ENCODE assay signal across 8 cellular contexts in the genomic region with DNA sequence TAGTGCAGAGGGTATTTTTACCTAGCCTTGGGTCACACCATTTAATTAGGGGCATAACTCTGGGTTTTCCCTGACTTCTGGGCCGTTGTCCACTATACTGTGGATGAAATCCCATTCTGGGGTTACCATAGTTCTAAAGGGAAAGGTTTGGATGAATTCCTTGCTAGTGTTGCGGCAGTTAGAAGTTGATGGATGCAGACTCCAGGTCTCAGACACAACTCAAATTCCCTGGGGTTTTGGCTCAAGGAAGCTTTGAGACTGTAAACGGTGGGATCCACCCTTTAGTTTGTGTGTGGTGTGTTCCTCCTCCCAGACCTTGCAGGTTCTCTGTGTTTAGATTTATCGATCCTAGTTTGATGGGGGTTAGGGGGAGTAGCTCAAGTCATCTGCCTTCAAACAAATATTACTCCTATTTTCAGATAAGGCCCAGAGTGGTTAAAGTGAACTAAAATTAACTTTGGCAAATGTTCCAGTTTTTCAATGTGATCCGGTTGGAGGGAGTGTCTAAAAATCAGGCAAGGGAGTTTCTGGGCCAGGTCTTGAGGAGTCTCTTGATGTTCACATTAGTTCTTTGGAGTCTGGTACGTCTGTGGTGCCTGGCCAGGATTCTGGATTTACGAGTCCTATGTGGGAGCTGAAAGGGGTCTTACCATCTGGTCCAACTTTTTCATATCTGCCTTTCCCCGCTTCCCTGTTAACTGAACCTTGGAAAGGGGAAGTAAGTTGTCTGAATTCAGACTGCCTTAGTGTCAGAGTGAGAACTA. TPM values are rescaled to one million over a fixed set of nuclear protein-coding genes. Genes with fewer than 3 reads are reported as not detected.
DNase-seq lines count a peak whose midpoint lies in the region; ATAC-seq and TF ChIP-seq lines count a peak whose summit lies in the region.

No MANE protein-coding gene starts in this region.

- no peak for ATAC-seq in activated naive CD8-positive, alpha-beta T cell treated with anti-CD3 and anti-CD28 coated beads, Interleukin-2, amount 50 U/mL, for 24 hours
- ATAC-seq in activated CD4-positive, CD25-positive, alpha-beta regulatory T cell treated with anti-CD3 and anti-CD28 coated beads, Interleukin-2, amount 50 U/mL, for 24 hours, result no peak

- H3K27ac Mint-ChIP-seq in activated naive CD8-positive, alpha-beta T cell treated with anti-CD3 and anti-CD28 coated beads, Interleukin-2, amount 50 U/mL, for 24 hours, result peak overlapping the region; percentile 59

- in situ Hi-C loops in transverse colon (cut with MboI; ENCODE audit: low pct_ligation_motif_present in 1 of 4, low pct_unique_long_range_greater_than_20kb in 1 of 4, low sequenced_read_pairs in 3 of 4), result no loop called here

- H3K36me3 Mint-ChIP-seq in activated naive CD8-positive, alpha-beta T cell treated with anti-CD3 and anti-CD28 coated beads, Interleukin-2, amount 50 U/mL, for 24 hours (ENCODE audit: low read depth), result peaks cover 23% of the 10 kb centered on the region

- H3K9me3 Mint-ChIP-seq in activated naive CD8-positive, alpha-beta T cell treated with anti-CD3 and anti-CD28 coated beads, Interleukin-2, amount 50 U/mL, for 24 hours, result no peaks in the 10 kb centered on the region

- H3K9me3 ChIP-seq in HUES64 (ENCODE audit: insufficient read depth, low read depth, low read length) (no peaks in the 10 kb centered on the region), liver (ENCODE audit: control insufficient read depth in 4 of 4, low read length in 3 of 4) (no peaks in the 10 kb centered on the region), transverse colon (no peaks in the 10 kb centered on the region)

- no peak for TF ChIP-seq RAD21 in liver (IDR thresholded peaks at IDR 0.05)

- peak overlapping the region; percentile 91 for H3K9ac ChIP-seq in HUES64 (ENCODE audit: low read depth, low read length)
- peak overlapping the region; percentile 85 to 92 for H3K9ac ChIP-seq in liver (ENCODE audit: low read depth in 1 of 2, low read length in 2 of 2)

- H3K36me3 ChIP-seq in HUES64 (ENCODE audit: insufficient read depth, low read length), result no peaks in the 10 kb centered on the region; the same call in 1 of the 2 replicates
- no peaks in the 10 kb centered on the region for H3K36me3 ChIP-seq in liver (ENCODE audit: control insufficient read depth in 4 of 4, insufficient read depth in 3 of 4, low read depth in 1 of 4, low read length in 3 of 4)
- H3K36me3 ChIP-seq in transverse colon, result no peaks in the 10 kb centered on the region

- H3K4me3 ChIP-seq in HUES64 (ENCODE audit: low read length) (peak overlapping the region; percentile 70), liver (ENCODE audit: low read depth in 1 of 3, low read length in 3 of 3) (peak overlapping the region; percentile 79 to 97 (median 84)), transverse colon (peak overlapping the region; percentile 81 to 95 (median 94))

- H3K4me1 ChIP-seq in HUES64 (ENCODE audit: insufficient read depth, low read length), result peaks cover 19% of the 10 kb centered on the region
- peaks cover 6 to 48% (median 33%) of the 10 kb centered on the region in 4 donors for H3K4me1 ChIP-seq in liver (ENCODE audit: control insufficient read depth in 4 of 4, insufficient read depth in 4 of 4, low read length in 3 of 4)
- H3K4me1 ChIP-seq in transverse colon, result peaks cover 47 to 74% (median 62%) of the 10 kb centered on the region in 4 donors

- H3K27me3 ChIP-seq in HUES64 (ENCODE audit: insufficient read depth, low read length) (no peaks in the 10 kb centered on the region), liver (ENCODE audit: control insufficient read depth in 4 of 4, insufficient read depth in 4 of 4, low read length in 3 of 4) (no peaks in the 10 kb centered on the region), transverse colon (no peaks in the 10 kb centered on the region)

- TF ChIP-seq POLR2A in transverse colon (IDR thresholded peaks at IDR 0.05), result no peak

- no peak for TF ChIP-seq EP300 in transverse colon (IDR thresholded peaks at IDR 0.05; ENCODE audit: low read depth)

- DNase-seq in AML-193 (lab: John Stamatoyannopoulos, UW), result peak; percentile 37 to 45
- no peak for DNase-seq in activated naive CD8-positive, alpha-beta T cell treated with anti-CD3 and anti-CD28 coated beads, Interleukin-2, amount 50 U/mL, for 24 hours
- DNase-seq in transverse colon, result no peak
- DNase-seq in COR-L47 (lab: John Stamatoyannopoulos, UW), result no peak
- no peak for DNase-seq in central memory CD4-positive, alpha-beta T cell

- no peak for TF ChIP-seq CTCF in liver (IDR thresholded peaks at IDR 0.05; ENCODE audit: low read depth, low read length, missing input control)
- no peak for TF ChIP-seq CTCF in transverse colon (IDR thresholded peaks at IDR 0.05)

- no peak overlapping the region for H3K27ac ChIP-seq in HUES64 (ENCODE audit: low read depth, low read length)
- H3K27ac ChIP-seq in liver (ENCODE audit: low read depth in 1 of 2, low read length in 2 of 2), result no peak overlapping the region
- H3K27ac ChIP-seq in transverse colon, result peak overlapping the region; percentile 98 to 99 (median 99)

- intact Hi-C loops in transverse colon (cut with DNase I; ENCODE audit: low total_unique reads), result no loop called here

- H3K4me1 Mint-ChIP-seq in activated naive CD8-positive, alpha-beta T cell treated with anti-CD3 and anti-CD28 coated beads, Interleukin-2, amount 50 U/mL, for 24 hours, result peaks cover 75% of the 10 kb centered on the region

- 43% methylated on average over 6 of the region's 8 CpGs for WGBS in HUES64
- WGBS in liver, result 29% methylated on average over 8 of the region's 8 CpGs
- WGBS in transverse colon (ENCODE audit: low coverage in 1 of 2), 2 donors, result 10 to 57% methylated on average over 1 to 8 of the region's 8 CpGs

- H3K4me3 Mint-ChIP-seq in activated naive CD8-positive, alpha-beta T cell treated with anti-CD3 and anti-CD28 coated beads, Interleukin-2, amount 50 U/mL, for 24 hours, result peak overlapping the region; percentile 93

- H3K27me3 Mint-ChIP-seq in activated naive CD8-positive, alpha-beta T cell treated with anti-CD3 and anti-CD28 coated beads, Interleukin-2, amount 50 U/mL, for 24 hours, result no peaks in the 10 kb centered on the region

TF ChIP-seq in liver, 16 proteins besides CTCF, POLR2A, EP300 and RAD21 (continues in another document):
- TF ChIP-seq FOXA2 (IDR thresholded peaks at IDR 0.05) (no peak), YY1 (IDR thresholded peaks at IDR 0.05) (no peak), FOXA1 (IDR thresholded peaks at IDR 0.05) (no peak), RXRA (IDR thresholded peaks at IDR 0.05) (no peak), HNF4G (IDR thresholded peaks at IDR 0.05) (no peak), TAF1 (conservative IDR thresholded peaks at IDR 0.05) (no peak), HNF4A (conservative IDR thresholded peaks at IDR 0.05) (no peak), NR2F2 (IDR thresholded peaks at IDR 0.05) (no peak), EGR1 (IDR thresholded peaks at IDR 0.05; ENCODE audit: low read depth in 2 of 2) (no peak), SP1 (IDR thresholded peaks at IDR 0.05) (no peak), GABPA (IDR thresholded peaks at IDR 0.05 in 1 of 2, conservative IDR thresholded peaks at IDR 0.05 in 1 of 2) (no peak)
- TF ChIP-seq, protein P1, sequence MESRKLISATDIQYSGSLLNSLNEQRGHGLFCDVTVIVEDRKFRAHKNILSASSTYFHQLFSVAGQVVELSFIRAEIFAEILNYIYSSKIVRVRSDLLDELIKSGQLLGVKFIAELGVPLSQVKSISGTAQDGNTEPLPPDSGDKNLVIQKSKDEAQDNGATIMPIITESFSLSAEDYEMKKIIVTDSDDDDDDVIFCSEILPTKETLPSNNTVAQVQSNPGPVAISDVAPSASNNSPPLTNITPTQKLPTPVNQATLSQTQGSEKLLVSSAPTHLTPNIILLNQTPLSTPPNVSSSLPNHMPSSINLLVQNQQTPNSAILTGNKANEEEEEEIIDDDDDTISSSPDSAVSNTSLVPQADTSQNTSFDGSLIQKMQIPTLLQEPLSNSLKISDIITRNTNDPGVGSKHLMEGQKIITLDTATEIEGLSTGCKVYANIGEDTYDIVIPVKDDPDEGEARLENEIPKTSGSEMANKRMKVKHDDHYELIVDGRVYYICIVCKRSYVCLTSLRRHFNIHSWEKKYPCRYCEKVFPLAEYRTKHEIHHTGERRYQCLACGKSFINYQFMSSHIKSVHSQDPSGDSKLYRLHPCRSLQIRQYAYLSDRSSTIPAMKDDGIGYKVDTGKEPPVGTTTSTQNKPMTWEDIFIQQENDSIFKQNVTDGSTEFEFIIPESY (IDR thresholded peaks at IDR 0.05), result no peak
- TF ChIP-seq, protein P2, sequence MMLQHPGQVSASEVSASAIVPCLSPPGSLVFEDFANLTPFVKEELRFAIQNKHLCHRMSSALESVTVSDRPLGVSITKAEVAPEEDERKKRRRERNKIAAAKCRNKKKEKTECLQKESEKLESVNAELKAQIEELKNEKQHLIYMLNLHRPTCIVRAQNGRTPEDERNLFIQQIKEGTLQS (IDR thresholded peaks at IDR 0.05), result no peak
- TF ChIP-seq, protein P3, sequence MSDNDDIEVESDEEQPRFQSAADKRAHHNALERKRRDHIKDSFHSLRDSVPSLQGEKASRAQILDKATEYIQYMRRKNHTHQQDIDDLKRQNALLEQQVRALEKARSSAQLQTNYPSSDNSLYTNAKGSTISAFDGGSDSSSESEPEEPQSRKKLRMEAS (IDR thresholded peaks at IDR 0.05), result no peak

RNA-seq across cellular contexts. Expression of a gene that starts 1.5 kb away (rescaled TPM):
- polyA plus RNA-seq in HUES64 (2013, experiment 1 of 2), result 126 TPM
- 132 TPM for polyA plus RNA-seq in HUES64 (2013, experiment 2 of 2)
- total RNA-seq in liver (10 to 100 TPM; 23.1 to 47.4 TPM), transverse colon (100 to 1,000 TPM in 3 of 4 donors, 10 to 100 TPM in 1; 71.6 to 166 (median 149) TPM)
- polyA plus RNA-seq in liver, result 10 to 100 TPM; 25.0 to 41.6 TPM

Comparison
In these comparisons a context has a peak if more than half of its experiments do, and no peak if none do; other contexts are left out.
1. DNase-seq: peak in AML-193 (2 of 2); none in activated naive CD8-positive, alpha-beta T cell treated with anti-CD3 and anti-CD28 coated beads, Interleukin-2, amount 50 U/mL, for 24 hours (single experiment), transverse colon (single experiment), COR-L47 (single experiment) and central memory CD4-positive, alpha-beta T cell (single experiment).
2. H3K27ac ChIP-seq: peak in transverse colon (4 of 4); none in HUES64 (single experiment) and liver (0 of 2).
3. Peak in every context shown above with its lines, with median percentiles within 50 percentile points of each other: H3K4me3 ChIP-seq.